ENCODE assay signal across 8 cellular contexts in the genomic region with DNA sequence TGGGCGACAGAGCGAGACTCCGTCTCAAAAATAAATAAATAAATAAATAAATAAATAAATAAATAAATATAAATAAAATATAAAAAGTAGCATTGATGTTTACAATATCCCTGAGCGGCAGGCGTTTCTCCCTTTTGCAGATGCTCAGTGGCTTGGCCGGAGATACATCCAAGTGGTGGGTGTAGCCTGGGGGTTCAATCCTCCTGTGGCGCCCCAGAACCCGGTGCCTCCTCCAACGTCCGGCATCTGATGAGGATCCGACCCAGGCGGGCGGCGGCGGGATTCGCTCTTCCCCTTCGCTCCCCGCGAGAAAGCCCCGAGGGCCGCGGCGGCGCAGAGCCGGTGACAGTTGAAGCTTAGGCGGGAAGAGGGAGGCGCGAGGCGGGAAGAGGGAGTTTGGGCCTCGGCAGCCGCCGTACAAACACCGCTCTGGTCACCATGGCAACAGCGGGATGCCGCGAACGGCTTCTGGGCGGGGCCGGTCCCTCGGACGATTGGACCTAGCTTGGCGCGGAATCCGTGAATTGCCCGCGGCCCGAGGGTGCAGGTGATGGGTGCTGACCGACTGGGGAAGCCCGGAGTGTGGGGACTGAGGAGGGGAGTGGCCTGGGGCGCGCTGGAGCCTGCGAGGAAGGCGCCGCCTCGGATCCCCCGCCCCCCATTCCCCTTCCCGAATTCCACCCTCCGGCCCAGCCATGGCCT. TPM values are rescaled to one million over a fixed set of nuclear protein-coding genes. Genes with fewer than 3 reads are reported as not detected.
DNase-seq lines count a peak whose midpoint lies in the region; ATAC-seq and TF ChIP-seq lines count a peak whose summit lies in the region.

No MANE protein-coding gene starts in this region.

- H3K36me3 ChIP-seq in HUES48 (ENCODE audit: control insufficient read depth, insufficient read depth, low read length): no peaks in the 10 kb centered on the region
- peaks cover 3% of the 10 kb centered on the region for H3K36me3 ChIP-seq in endodermal cell (ENCODE audit: control insufficient read depth, insufficient read depth, low read length)
- peaks cover 14% of the 10 kb centered on the region for H3K36me3 ChIP-seq in mesodermal cell (ENCODE audit: control insufficient read depth, insufficient read depth, low read length)

- H3K9me3 ChIP-seq in HUES48 (ENCODE audit: control insufficient read depth, insufficient read depth, low read length) (no peaks in the 10 kb centered on the region), endodermal cell (ENCODE audit: control insufficient read depth, low read length) (no peaks in the 10 kb centered on the region), mesodermal cell (ENCODE audit: control insufficient read depth, low read length) (no peaks in the 10 kb centered on the region)

- H3K4me1 Mint-ChIP-seq in activated CD8-positive, alpha-beta memory T cell treated with anti-CD3 and anti-CD28 coated beads, Interleukin-2, amount 10 ng/mL, durations not matched to agents 7 days and 5 days: peaks cover 29% of the 10 kb centered on the region
- peaks cover 4% of the 10 kb centered on the region for H3K4me1 Mint-ChIP-seq in endodermal cell

- CTCF ChIA-PET in activated CD8-positive, alpha-beta memory T cell treated with anti-CD3 and anti-CD28 coated beads, Interleukin-2, amount 10 ng/mL, durations not matched to agents 7 days and 5 days (lab: Charles Lee): interaction anchor here (0.8 to 3.2 kb wide), 6 partner anchors 12 to 352 kb away, joined by 3 to 16 read pairs (median 6); partner anchors contain the start of genes ALDOA, TBX6 and TLCD3B

- TF ChIP-seq CTCF in AG09309 (IDR thresholded peaks at IDR 0.05; ENCODE audit: control insufficient read depth, insufficient read depth, low read depth, low read length, missing control alignments): no peak
- no peak for TF ChIP-seq CTCF in endodermal cell (conservative IDR thresholded peaks at IDR 0.05)

- H3K9me3 Mint-ChIP-seq in activated CD8-positive, alpha-beta memory T cell treated with anti-CD3 and anti-CD28 coated beads, Interleukin-2, amount 10 ng/mL, durations not matched to agents 7 days and 5 days (ENCODE audit: low read depth): no peaks in the 10 kb centered on the region
- no peaks in the 10 kb centered on the region for H3K9me3 Mint-ChIP-seq in endodermal cell

- peak overlapping the region; percentile 80 for H3K4me3 Mint-ChIP-seq in activated CD8-positive, alpha-beta memory T cell treated with anti-CD3 and anti-CD28 coated beads, Interleukin-2, amount 10 ng/mL, durations not matched to agents 7 days and 5 days
- H3K4me3 Mint-ChIP-seq in endodermal cell: peak overlapping the region; percentile 72

- WGBS in endodermal cell (ENCODE audit: insufficient coverage in 1 of 2, insufficient read length in 1 of 2), 2 experiments: 0 to 3% methylated on average over 2 to 47 of the region's 58 CpGs
- 4 to 5% methylated on average over 18 to 23 of the region's 58 CpGs for WGBS in mesodermal cell (ENCODE audit: insufficient coverage in 2 of 2), 2 experiments

- peaks cover 2% of the 10 kb centered on the region for H3K36me3 Mint-ChIP-seq in activated CD8-positive, alpha-beta memory T cell treated with anti-CD3 and anti-CD28 coated beads, Interleukin-2, amount 10 ng/mL, durations not matched to agents 7 days and 5 days
- H3K36me3 Mint-ChIP-seq in endodermal cell (ENCODE audit: low read depth): no peaks in the 10 kb centered on the region

- H3K27me3 ChIP-seq in HUES48 (ENCODE audit: control insufficient read depth, insufficient read depth, low read length): no peaks in the 10 kb centered on the region
- no peaks in the 10 kb centered on the region for H3K27me3 ChIP-seq in endodermal cell (ENCODE audit: control insufficient read depth, insufficient read depth, low read length, poor library complexity, severe bottlenecking)

- H3K9ac ChIP-seq in HUES48 (ENCODE audit: low read depth, low read length) (no peak overlapping the region), endodermal cell (ENCODE audit: extremely low read depth, low read length, poor library complexity, severe bottlenecking) (peak overlapping the region; percentile 50)

- peak; percentile 81 for ATAC-seq in activated CD8-positive, alpha-beta memory T cell treated with anti-CD3 and anti-CD28 coated beads, Interleukin-2, amount 10 ng/mL, durations not matched to agents 7 days and 5 days

- H3K4me1 ChIP-seq in HUES48 (ENCODE audit: control insufficient read depth, insufficient read depth, low read length): no peaks in the 10 kb centered on the region
- H3K4me1 ChIP-seq in endodermal cell (ENCODE audit: control insufficient read depth, insufficient read depth, low read length): no peaks in the 10 kb centered on the region
- peaks cover 27% of the 10 kb centered on the region for H3K4me1 ChIP-seq in mesodermal cell (ENCODE audit: control insufficient read depth, insufficient read depth, low read length, poor library complexity, severe bottlenecking)

- H3K27ac ChIP-seq in HUES48 (ENCODE audit: low read depth, low read length) (no peak overlapping the region), endodermal cell (ENCODE audit: low read depth, low read length) (no peak overlapping the region), mesodermal cell (ENCODE audit: low read depth, low read length, severe bottlenecking) (peak overlapping the region; percentile 93)

- DNase-seq in AG09309 (ENCODE audit: low read depth) (no peak), GM19238 (ENCODE audit: insufficient read length, low spot score) (peak; percentile 92), NOMO-1 (lab: John Stamatoyannopoulos, UW; ENCODE audit: unreplicated experiment in 2 of 2) (peak; percentile 88 to 94), endodermal cell (peak; percentile 96)
- DNase-seq in activated CD8-positive, alpha-beta memory T cell treated with anti-CD3 and anti-CD28 coated beads, Interleukin-2, amount 10 ng/mL, durations not matched to agents 7 days and 5 days: peak; percentile 95
- DNase-seq in stimulated activated CD8-positive, alpha-beta memory T cell treated with anti-CD3 and anti-CD28 coated beads, Interleukin-12 subunit alpha, Interleukin-12 subunit beta, amount 100 ng/mL, for 4 hours (ENCODE audit: low read depth): peak; percentile 79

- H3K4me3 ChIP-seq in AG09309 (ENCODE audit: control insufficient read depth, low read depth, low read length): peak overlapping the region; percentile 89
- H3K4me3 ChIP-seq in HUES48 (ENCODE audit: low read depth, low read length): peak overlapping the region; percentile 82
- H3K4me3 ChIP-seq in endodermal cell (ENCODE audit: low read length): peak overlapping the region; percentile 85
- peak overlapping the region; percentile 88 for H3K4me3 ChIP-seq in mesodermal cell (ENCODE audit: extremely low read depth, insufficient read depth, low read length, poor library complexity, severe bottlenecking)

- no peaks in the 10 kb centered on the region for H3K27me3 Mint-ChIP-seq in activated CD8-positive, alpha-beta memory T cell treated with anti-CD3 and anti-CD28 coated beads, Interleukin-2, amount 10 ng/mL, durations not matched to agents 7 days and 5 days
- H3K27me3 Mint-ChIP-seq in endodermal cell (ENCODE audit: insufficient read depth): peaks cover 10% of the 10 kb centered on the region

- peak overlapping the region; percentile 78 for H3K27ac Mint-ChIP-seq in activated CD8-positive, alpha-beta memory T cell treated with anti-CD3 and anti-CD28 coated beads, Interleukin-2, amount 10 ng/mL, durations not matched to agents 7 days and 5 days
- H3K27ac Mint-ChIP-seq in endodermal cell: no peak overlapping the region

RNA-seq across cellular contexts. Expression of gene ALDOA, which starts 12.7 kb away (rescaled TPM):
- total RNA-seq in activated CD8-positive, alpha-beta memory T cell treated with anti-CD3 and anti-CD28 coated beads, Interleukin-2, amount 10 ng/mL, durations not matched to agents 7 days and 5 days: 1,000 to 10,000 TPM; 1,292 to 1,318 TPM
- total RNA-seq in endodermal cell: 100 to 1,000 TPM; 645 to 652 TPM
- polyA plus RNA-seq in endodermal cell (2013, experiment 1 of 2): 715 TPM
- polyA plus RNA-seq in endodermal cell (2013, experiment 2 of 2): 666 TPM
- 969 TPM for polyA plus RNA-seq in mesodermal cell (2013, experiment 1 of 2)
- 813 TPM for polyA plus RNA-seq in mesodermal cell (2013, experiment 2 of 2)

RNA-seq across cellular contexts. Expression of gene TLCD3B, which starts 21.8 kb away (rescaled TPM):
- total RNA-seq in activated CD8-positive, alpha-beta memory T cell treated with anti-CD3 and anti-CD28 coated beads, Interleukin-2, amount 10 ng/mL, durations not matched to agents 7 days and 5 days: 1 to 10 TPM; 1.6 to 6.5 TPM
- 1 to 10 TPM; 3.3 to 3.5 TPM for total RNA-seq in endodermal cell
- 18.2 TPM for polyA plus RNA-seq in endodermal cell (2013, experiment 1 of 2)
- 15.3 TPM for polyA plus RNA-seq in endodermal cell (2013, experiment 2 of 2)
- polyA plus RNA-seq in mesodermal cell (2013, experiment 1 of 2): 3.1 TPM
- polyA plus RNA-seq in mesodermal cell (2013, experiment 2 of 2): 2.7 TPM

RNA-seq across cellular contexts. Expression of gene PPP4C, which starts 23.0 kb away (rescaled TPM):
- total RNA-seq in activated CD8-positive, alpha-beta memory T cell treated with anti-CD3 and anti-CD28 coated beads, Interleukin-2, amount 10 ng/mL, durations not matched to agents 7 days and 5 days: 100 to 1,000 TPM; 149 to 161 TPM
- 100 to 1,000 TPM; 150 to 151 TPM for total RNA-seq in endodermal cell
- 140 TPM for polyA plus RNA-seq in endodermal cell (2013, experiment 1 of 2)
- polyA plus RNA-seq in endodermal cell (2013, experiment 2 of 2): 132 TPM
- polyA plus RNA-seq in mesodermal cell (2013, experiment 1 of 2): 155 TPM
- polyA plus RNA-seq in mesodermal cell (2013, experiment 2 of 2): 131 TPM

RNA-seq across cellular contexts. Expression of gene C16orf92, which starts 29.8 kb away (rescaled TPM):
- total RNA-seq in activated CD8-positive, alpha-beta memory T cell treated with anti-CD3 and anti-CD28 coated beads, Interleukin-2, amount 10 ng/mL, durations not matched to agents 7 days and 5 days: not detected
- not detected for total RNA-seq in endodermal cell
- polyA plus RNA-seq in endodermal cell (2013, experiment 1 of 2): not detected
- not detected for polyA plus RNA-seq in endodermal cell (2013, experiment 2 of 2)
- not detected for polyA plus RNA-seq in mesodermal cell (2013, experiment 1 of 2)
- polyA plus RNA-seq in mesodermal cell (2013, experiment 2 of 2): not detected

RNA-seq across cellular contexts. Expression of gene TBX6, which starts 38.9 kb away (rescaled TPM):
- 1 to 10 TPM; 2.0 to 2.9 TPM for total RNA-seq in activated CD8-positive, alpha-beta memory T cell treated with anti-CD3 and anti-CD28 coated beads, Interleukin-2, amount 10 ng/mL, durations not matched to agents 7 days and 5 days
- 1 to 10 TPM; 3.0 to 6.3 TPM for total RNA-seq in endodermal cell
- 3.4 TPM for polyA plus RNA-seq in endodermal cell (2013, experiment 1 of 2)
- 3.1 TPM for polyA plus RNA-seq in endodermal cell (2013, experiment 2 of 2)
- polyA plus RNA-seq in mesodermal cell (2013, experiment 1 of 2): 2.5 TPM
- polyA plus RNA-seq in mesodermal cell (2013, experiment 2 of 2): 2.2 TPM
